ENCODE assay signal across 8 cellular contexts in the genomic region with DNA sequence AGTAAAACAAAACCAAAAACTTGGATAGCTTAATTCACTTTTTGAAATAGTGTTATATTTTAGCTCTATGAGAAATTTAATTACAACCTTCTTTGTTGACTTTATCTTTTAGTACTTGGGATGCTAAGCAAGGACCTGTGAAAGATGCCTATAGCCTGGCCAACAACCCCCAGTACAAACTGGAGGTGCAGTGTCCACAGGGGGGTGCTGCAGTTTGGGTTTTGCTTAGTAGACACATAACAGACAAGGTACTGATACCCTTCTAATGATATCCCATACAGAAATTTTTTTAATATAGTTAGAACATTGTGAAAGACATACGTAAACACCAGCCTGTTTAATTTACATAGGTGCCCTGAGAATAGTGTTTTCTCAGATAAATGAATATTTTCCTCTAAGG. TPM values are rescaled to one million over a fixed set of nuclear protein-coding genes. Genes with fewer than 3 reads are reported as not detected.
DNase-seq lines count a peak whose midpoint lies in the region; ATAC-seq and TF ChIP-seq lines count a peak whose summit lies in the region.

No MANE protein-coding gene starts in this region.

- DNase-seq in COLO668 (lab: John Stamatoyannopoulos, UW; ENCODE audit: unreplicated experiment) (peak; percentile 9), HT-29 (ENCODE audit: low spot score) (peak; percentile 5), foreskin fibroblast (no peak), middle frontal gyrus (ENCODE audit: extremely low spot score, low spot score) (no peak), NCI-H187 treated with DMSO at 0.1 percent for 48 hours (lab: John Stamatoyannopoulos, UW) (no peak)
- peak; percentile 49 for DNase-seq in activated CD4-positive, alpha-beta T cell treated with anti-CD3 and anti-CD28 coated beads, Interleukin-2, amount 50 U/mL, for 1 hour
- peak; percentile 4 for DNase-seq in stimulated activated CD8-positive, alpha-beta memory T cell treated with anti-CD3 and anti-CD28 coated beads, Interleukin-4, amount 100 ng/mL, for 24 hours (ENCODE audit: low read depth)

- TF ChIP-seq CTCF in foreskin fibroblast (IDR thresholded peaks at IDR 0.05; ENCODE audit: low read depth, low read length) = peak; percentile 26

- ATAC-seq in GM21786 (IDR thresholded peaks at IDR 0.05; ENCODE audit: unreplicated experiment) = no peak

- H3K4me3 ChIP-seq in foreskin fibroblast (ENCODE audit: low read depth in 1 of 2, low read length in 2 of 2) = no peak overlapping the region

RNA-seq across cellular contexts. Expression of gene CAPN7, which starts 35.3 kb away (rescaled TPM):
- 12.3 and 16.6 TPM in 2 replicates for total RNA-seq in HT-29 (2014; rRNA removed; shearing (Covaris generic))

Comparison
In these comparisons a context has a peak if more than half of its experiments do, and no peak if none do; other contexts are left out.
1. DNase-seq: peak in COLO668 (single experiment), HT-29 (single experiment), activated CD4-positive, alpha-beta T cell treated with anti-CD3 and anti-CD28 coated beads, Interleukin-2, amount 50 U/mL, for 1 hour (single experiment) and stimulated activated CD8-positive, alpha-beta memory T cell treated with anti-CD3 and anti-CD28 coated beads, Interleukin-4, amount 100 ng/mL, for 24 hours (single experiment); none in foreskin fibroblast (0 of 2), middle frontal gyrus (single experiment) and NCI-H187 treated with DMSO at 0.1 percent for 48 hours (single experiment).